Comparison of ENCODE assay signal across 24 cellular contexts in the genomic region with DNA sequence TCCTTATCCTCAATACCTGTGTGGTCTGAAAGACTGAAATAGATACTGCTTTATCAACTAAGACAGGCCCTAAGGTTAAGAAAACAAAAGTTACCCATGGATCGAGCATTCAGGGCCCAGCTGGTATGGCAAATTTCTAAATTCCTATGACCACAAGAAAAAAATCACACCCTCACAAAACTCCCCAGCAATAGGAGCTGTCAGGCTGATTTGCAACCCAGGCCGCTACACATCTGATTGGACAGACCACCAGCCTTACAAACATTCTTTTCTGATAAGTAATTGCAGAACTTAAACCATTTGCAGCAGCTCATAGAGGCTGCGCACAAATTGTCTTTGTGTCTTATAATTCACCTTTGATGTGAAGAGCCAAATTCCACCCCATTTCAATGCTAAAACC.
DNase-seq lines count a peak whose midpoint lies in the region; ATAC-seq, FAIRE-seq and TF ChIP-seq lines count a peak whose summit lies in the region.
"Had no signal": no experiment of that assay in that cellular context is flagged by ENCODE, and none has a peak within 500 bp of the region (broad histone marks: within the 10 kb centered on the region; RNA-seq: fewer than 3 reads in every experiment).

No MANE protein-coding gene starts in this region.

- no peaks in the 10 kb centered on the region for H3K27me3 Mint-ChIP-seq in astrocyte (ENCODE audit: low read depth, unreplicated experiment)
- peaks cover 1% of the 10 kb centered on the region for H3K27me3 Mint-ChIP-seq in mesothelial cell of epicardium (ENCODE audit: low read depth)

- H3K27ac Mint-ChIP-seq in astrocyte (ENCODE audit: unreplicated experiment) (peak overlapping the region; percentile 20), mesothelial cell of epicardium (peak overlapping the region; percentile 86)
- H3K27ac Mint-ChIP-seq: B cell; CD8-positive, alpha-beta T cell; GM23338 had no signal

- H3K4me3 ChIP-seq in astrocyte (ENCODE audit: insufficient read depth, low read depth, low read length) (no peak overlapping the region), psoas muscle (no peak overlapping the region)
- H3K4me3 ChIP-seq: GM23338 had no signal

- H3K9ac ChIP-seq in astrocyte (ENCODE audit: low read length) = no peak overlapping the region

- H3K4me1 Mint-ChIP-seq in astrocyte (ENCODE audit: low read depth, unreplicated experiment) = peaks cover 21% of the 10 kb centered on the region
- peaks cover 18% of the 10 kb centered on the region for H3K4me1 Mint-ChIP-seq in mesothelial cell of epicardium
- H3K4me1 Mint-ChIP-seq: B cell had no signal

- H3K9me3 Mint-ChIP-seq in astrocyte (ENCODE audit: unreplicated experiment) = peaks cover 9% of the 10 kb centered on the region
- peaks cover 10% of the 10 kb centered on the region for H3K9me3 Mint-ChIP-seq in mesothelial cell of epicardium

- H3K36me3 ChIP-seq in astrocyte (ENCODE audit: insufficient read depth, low read length) (no peaks in the 10 kb centered on the region), psoas muscle (ENCODE audit: insufficient read depth in 1 of 2, low read depth in 1 of 2) (no peaks in the 10 kb centered on the region)

- H3K27ac ChIP-seq in astrocyte (ENCODE audit: low read depth, low read length) (no peak overlapping the region), psoas muscle (no peak overlapping the region)
- H3K27ac ChIP-seq: C4-2B had no signal

- H2AFZ ChIP-seq in astrocyte (ENCODE audit: low read depth, low read length) = no peak overlapping the region
- H2AFZ ChIP-seq: GM23338 had no signal

- H3K27me3 ChIP-seq in astrocyte (ENCODE audit: insufficient read depth, low read length) (no peaks in the 10 kb centered on the region), psoas muscle (ENCODE audit: insufficient read depth in 3 of 3, low read length in 2 of 3) (no peaks in the 10 kb centered on the region)

- H3K9me3 ChIP-seq in astrocyte (ENCODE audit: insufficient read depth, low read depth, low read length) (peaks cover 10% of the 10 kb centered on the region), psoas muscle (no peaks in the 10 kb centered on the region)

- H3K4me3 Mint-ChIP-seq in astrocyte (ENCODE audit: unreplicated experiment) = no peak overlapping the region
- H3K4me3 Mint-ChIP-seq in mesothelial cell of epicardium = no peak overlapping the region
- H3K4me3 Mint-ChIP-seq: B cell; CD8-positive, alpha-beta T cell; GM23338; H9 had no signal

- H3K4me1 ChIP-seq in astrocyte (ENCODE audit: insufficient read depth, low read length) (no peaks in the 10 kb centered on the region), psoas muscle (no peaks in the 10 kb centered on the region)

- intact Hi-C loops in psoas muscle (cut with DNase I) = no loop called here

- no peak for ATAC-seq in psoas muscle
- ATAC-seq: CD8-positive, alpha-beta T cell; GM23338; HepG2; PC-3 had no signal

- DNase-seq in astrocyte (ENCODE audit: low read depth) (peak; percentile 27), kidney glomerular epithelial cell (lab: John Stamatoyannopoulos, UW) (peak; percentile 34), mesothelial cell of epicardium (ENCODE audit: low spot score in 2 of 2, unreplicated experiment in 2 of 2) (peak in 1 of 2 experiments; percentile 53), urothelium cell line (ENCODE audit: low spot score) (peak; percentile 42), G401 (ENCODE audit: low spot score) (no peak), psoas muscle (no peak)
- DNase-seq in activated CD4-positive, alpha-beta T cell treated with anti-CD3 and anti-CD28 coated beads, Interleukin-2, amount 50 U/mL, for 48 hours = no peak
- DNase-seq: CD8-positive, alpha-beta T cell; DMS 273 treated with DMSO at 0.1 percent for 48 hours; DMS79 treated with DMSO at 0.1 percent for 48 hours; H9; Karpas-422; NCI-H1105; NCI-H1436 treated with DMSO at 0.1 percent for 48 hours; NCI-H187 treated with DMSO at 0.1 percent for 48 hours; NCI-H524; NCI-H748 treated with DMSO at 0.1 percent for 48 hours; PC-3 had no signal

- H3K36me3 Mint-ChIP-seq in astrocyte (ENCODE audit: low read depth, unreplicated experiment) (no peaks in the 10 kb centered on the region), mesothelial cell of epicardium (peaks cover 5% of the 10 kb centered on the region)
- H3K36me3 Mint-ChIP-seq: CD8-positive, alpha-beta T cell had no signal

- no peaks in the 10 kb centered on the region for H4K20me1 ChIP-seq in astrocyte (ENCODE audit: insufficient read depth, low read length)

- in situ Hi-C loops in G401 (cut with HindIII; ENCODE audit: low sequenced_read_pairs) = no loop called here

- 53 to 58% (median 57%) methylated on average over 3 of the region's 3 CpGs for WGBS in psoas muscle, 3 donors

- H3K4me2 ChIP-seq in astrocyte (ENCODE audit: low read length) = no peak overlapping the region
- H3K4me2 ChIP-seq: GM23338 had no signal

- TF ChIP-seq CTCF in astrocyte (IDR thresholded peaks at IDR 0.05; ENCODE audit: insufficient read depth, low read depth, low read length) (no peak), mesothelial cell of epicardium (IDR thresholded peaks at IDR 0.05; ENCODE audit: unreplicated experiment) (no peak), psoas muscle (IDR thresholded peaks at IDR 0.05) (no peak)

- no peaks in the 10 kb centered on the region for H3K79me2 ChIP-seq in astrocyte (ENCODE audit: insufficient read depth, low read length)

- FAIRE-seq in astrocyte (lab: Jason Lieb, UNC) = no peak
- no peak for FAIRE-seq in urothelium cell line (lab: Jason Lieb, UNC)
- FAIRE-seq: GM12892, GM19239, HepG2 had no signal

Comparison
In these comparisons a context has a peak if more than half of its experiments do, and no peak if none do; other contexts are left out.
1. DNase-seq: peak in astrocyte (single experiment), kidney glomerular epithelial cell (single experiment) and urothelium cell line (single experiment); none in activated CD4-positive, alpha-beta T cell treated with anti-CD3 and anti-CD28 coated beads, Interleukin-2, amount 50 U/mL, for 48 hours (0 of 2), G401 (single experiment) and psoas muscle (0 of 2).